1 cellular context compared by ENCODE assay signal in genomic region chr9:113702423-113702755, GRCh38.
TF ChIP-seq lines count a peak whose summit lies in the region.

No MANE protein-coding gene starts in this region.

TF ChIP-seq in H1, 55 proteins besides CTCF, POLR2A, EP300 and RAD21 (continued from another document):
- no peak for TF ChIP-seq ASH2L (IDR thresholded peaks at IDR 0.05; ENCODE audit: low read length)
- no peak for TF ChIP-seq EGR1 (IDR thresholded peaks at IDR 0.05; ENCODE audit: borderline replicate concordance, low read depth, low read length)
- TF ChIP-seq CBX5 (IDR thresholded peaks at IDR 0.05; ENCODE audit: low read depth, low read length) = no peak
- no peak for TF ChIP-seq SIN3A (conservative IDR thresholded peaks at IDR 0.05 in 1 of 2, IDR thresholded peaks at IDR 0.05 in 1 of 2; ENCODE audit: low read depth in 1 of 2, low read length in 2 of 2)
- TF ChIP-seq HDAC2 (IDR thresholded peaks at IDR 0.05; ENCODE audit: borderline replicate concordance in 1 of 2, low read depth in 2 of 2, low read length in 2 of 2) = no peak
- TF ChIP-seq NRF1 (IDR thresholded peaks at IDR 0.05; ENCODE audit: low read depth, low read length) = no peak
- TF ChIP-seq RNF2 (IDR thresholded peaks at IDR 0.05; ENCODE audit: borderline replicate concordance, low read depth, low read length, missing control alignments, poor library complexity, severe bottlenecking) = no peak
- TF ChIP-seq MAX (IDR thresholded peaks at IDR 0.05) = no peak
